Comparison of ENCODE assay signal across 31 cellular contexts in the genomic region with DNA sequence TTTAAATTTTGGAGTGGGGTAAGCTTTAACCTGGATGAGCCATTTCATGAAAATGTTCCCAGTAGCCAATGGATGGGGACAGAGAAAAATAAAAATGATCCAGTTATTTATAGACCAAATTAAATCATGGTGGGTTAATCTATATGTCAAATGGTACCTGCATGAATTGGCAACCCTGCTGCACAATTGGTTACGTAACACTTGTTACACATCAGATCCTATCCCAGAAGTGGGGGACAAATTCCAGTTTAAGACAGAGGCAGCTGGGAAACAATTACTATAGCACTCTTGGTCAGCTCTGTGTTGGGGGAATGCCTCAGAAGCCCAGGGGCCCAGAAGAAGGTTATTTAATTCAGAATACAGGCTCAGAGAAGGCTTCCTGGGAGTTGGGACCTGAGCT.
"Had no signal": no experiment of that assay in that cellular context is flagged by ENCODE, and none has a peak within 500 bp of the region (broad histone marks: within the 10 kb centered on the region; RNA-seq: fewer than 3 reads in every experiment).

No MANE protein-coding gene starts in this region.

- H3K4me1 ChIP-seq: ascending aorta, esophagus muscularis mucosa, gastroesophageal sphincter had no signal

- H3K27ac Mint-ChIP-seq: activated CD4-positive, alpha-beta memory T cell treated with anti-CD3 and anti-CD28 coated beads for 36 hours; activated CD4-positive, alpha-beta T cell treated with anti-CD3 and anti-CD28 coated beads, Interleukin-2, amount 10 ng/mL, durations not matched to agents 24 days and 14 days; activated CD8-positive, alpha-beta memory T cell treated with anti-CD3 and anti-CD28 coated beads, Interleukin-2, amount 10 ng/mL, durations not matched to agents 7 days and 5 days; activated CD8-positive, alpha-beta T cell treated with anti-CD3 and anti-CD28 coated beads, Interleukin-2, amount 10 ng/mL, durations not matched to agents 7 days and 5 days; activated naive CD4-positive, alpha-beta T cell treated with anti-CD3 and anti-CD28 coated beads, Interleukin-2, amount 10 ng/mL, durations not matched to agents 7 days and 5 days; activated naive CD8-positive, alpha-beta T cell treated with anti-CD3 and anti-CD28 coated beads, Interleukin-2, amount 10 ng/mL, durations not matched to agents 7 days and 5 days; activated T-helper 1 cell treated with anti-CD3 and anti-CD28 coated beads, Interleukin-12 subunit alpha, Interleukin-12 subunit beta, Interleukin-2, Interleukin-4 antibody, amounts not matched to agents 30 ng/mL and 10 ng/mL and 1 ng/mL, durations not matched to agents 14 hours and 24 hours and 36 hours; brain; endodermal cell had no signal

- H3K36me3 Mint-ChIP-seq: activated CD4-positive, alpha-beta memory T cell treated with anti-CD3 and anti-CD28 coated beads for 36 hours; activated CD8-positive, alpha-beta memory T cell treated with anti-CD3 and anti-CD28 coated beads, Interleukin-2, amount 10 ng/mL, durations not matched to agents 7 days and 5 days; activated naive CD4-positive, alpha-beta T cell treated with anti-CD3 and anti-CD28 coated beads, Interleukin-2, amount 10 ng/mL, durations not matched to agents 7 days and 5 days; activated naive CD8-positive, alpha-beta T cell treated with anti-CD3 and anti-CD28 coated beads, Interleukin-2, amount 10 ng/mL, durations not matched to agents 7 days and 5 days; brain had no signal

- H3K4me3 Mint-ChIP-seq: activated CD4-positive, alpha-beta memory T cell treated with anti-CD3 and anti-CD28 coated beads for 36 hours; activated CD4-positive, alpha-beta T cell treated with anti-CD3 and anti-CD28 coated beads for 36 hours; activated CD4-positive, alpha-beta T cell treated with anti-CD3 and anti-CD28 coated beads, Interleukin-2, amount 10 ng/mL, durations not matched to agents 24 days and 14 days; activated CD8-positive, alpha-beta memory T cell treated with anti-CD3 and anti-CD28 coated beads, Interleukin-2, amount 10 ng/mL, durations not matched to agents 7 days and 5 days; activated CD8-positive, alpha-beta T cell treated with anti-CD3 and anti-CD28 coated beads, Interleukin-2, amount 10 ng/mL, durations not matched to agents 7 days and 5 days; activated naive CD4-positive, alpha-beta T cell treated with anti-CD3 and anti-CD28 coated beads, Interleukin-2, amount 10 ng/mL, durations not matched to agents 7 days and 5 days; activated naive CD8-positive, alpha-beta T cell treated with anti-CD3 and anti-CD28 coated beads, Interleukin-2, amount 10 ng/mL, durations not matched to agents 7 days and 5 days; activated T-helper 1 cell treated with anti-CD3 and anti-CD28 coated beads, Interleukin-12 subunit alpha, Interleukin-12 subunit beta, Interleukin-2, Interleukin-4 antibody, amounts not matched to agents 30 ng/mL and 10 ng/mL and 1 ng/mL, durations not matched to agents 14 hours and 24 hours and 36 hours; brain; central memory CD8-positive, alpha-beta T cell; dendritic cell treated with granulocyte-macrophage colony-stimulating factor and Interleukin-4, amounts not matched to agents 40 ng/mL and 50 ng/mL, for 4 days; endodermal cell had no signal

- ATAC-seq: activated CD4-positive, alpha-beta T cell treated with anti-CD3 and anti-CD28 coated beads for 36 hours; activated CD8-positive, alpha-beta memory T cell treated with anti-CD3 and anti-CD28 coated beads, Interleukin-2, amount 10 ng/mL, durations not matched to agents 7 days and 5 days; activated CD8-positive, alpha-beta T cell treated with anti-CD3 and anti-CD28 coated beads, Interleukin-2, amount 10 ng/mL, durations not matched to agents 7 days and 5 days; activated naive CD4-positive, alpha-beta T cell treated with anti-CD3 and anti-CD28 coated beads, Interleukin-2, amount 50 U/mL, for 72 hours; gastroesophageal sphincter; heart right ventricle had no signal

- H3K27ac ChIP-seq: ascending aorta, coronary artery, dorsolateral prefrontal cortex, esophagus muscularis mucosa, gastroesophageal sphincter had no signal

- H3K36me3 ChIP-seq: ascending aorta, esophagus muscularis mucosa, gastroesophageal sphincter, heart right ventricle had no signal

- DNase-seq: activated CD4-positive, alpha-beta memory T cell treated with anti-CD3 and anti-CD28 coated beads for 36 hours; activated CD4-positive, alpha-beta T cell treated with anti-CD3 and anti-CD28 coated beads for 36 hours; activated CD4-positive, alpha-beta T cell treated with anti-CD3 and anti-CD28 coated beads, Interleukin-2, amount 10 ng/mL, durations not matched to agents 24 days and 14 days; activated CD4-positive, CD25-positive, alpha-beta regulatory T cell; activated CD4-positive, CD25-positive, alpha-beta regulatory T cell treated with anti-CD3 and anti-CD28 coated beads, Interleukin-2, amount 50 U/mL, for 72 hours; activated CD8-positive, alpha-beta memory T cell treated with anti-CD3 and anti-CD28 coated beads, Interleukin-2, amount 10 ng/mL, durations not matched to agents 7 days and 5 days; activated CD8-positive, alpha-beta memory T cell treated with anti-CD3 and anti-CD28 coated beads, Interleukin-2, amount 50 U/mL, for 4 hours; activated CD8-positive, alpha-beta T cell treated with anti-CD3 and anti-CD28 coated beads, Interleukin-2, amount 10 ng/mL, durations not matched to agents 7 days and 5 days; activated gamma-delta T cell; activated naive CD4-positive, alpha-beta T cell; activated naive CD4-positive, alpha-beta T cell treated with anti-CD3 and anti-CD28 coated beads, Interleukin-2, amount 10 ng/mL, durations not matched to agents 7 days and 5 days; activated naive CD8-positive, alpha-beta T cell treated with anti-CD3 and anti-CD28 coated beads, Interleukin-2, amount 10 ng/mL, durations not matched to agents 7 days and 5 days; activated T-cell treated with anti-CD3 and anti-CD28 coated beads, Interleukin-2, amount 50 U/mL, for 1 hour; activated T-cell treated with anti-CD3 and anti-CD28 coated beads, Interleukin-2, amount 50 U/mL, for 48 hours; dorsolateral prefrontal cortex; effector memory CD4-positive, alpha-beta T cell; endodermal cell; erythroblast; foreskin melanocyte; heart right ventricle; T-helper 2 cell had no signal

- H3K4me3 ChIP-seq: ascending aorta, coronary artery, dorsolateral prefrontal cortex, esophagus muscularis mucosa, gastroesophageal sphincter, heart right ventricle had no signal

- H3K27me3 ChIP-seq: ascending aorta, esophagus muscularis mucosa, gastroesophageal sphincter had no signal

- FAIRE-seq: bronchial epithelial cell had no signal

- H3K9me3 ChIP-seq: ascending aorta, esophagus muscularis mucosa, gastroesophageal sphincter, heart right ventricle had no signal

- H3K9me3 Mint-ChIP-seq: activated naive CD4-positive, alpha-beta T cell treated with anti-CD3 and anti-CD28 coated beads, Interleukin-2, amount 10 ng/mL, durations not matched to agents 7 days and 5 days; activated naive CD8-positive, alpha-beta T cell treated with anti-CD3 and anti-CD28 coated beads, Interleukin-2, amount 10 ng/mL, durations not matched to agents 7 days and 5 days; central memory CD8-positive, alpha-beta T cell; dendritic cell treated with granulocyte-macrophage colony-stimulating factor and Interleukin-4, amounts not matched to agents 40 ng/mL and 50 ng/mL, for 4 days; endodermal cell had no signal

- H3K4me1 Mint-ChIP-seq: activated naive CD8-positive, alpha-beta T cell treated with anti-CD3 and anti-CD28 coated beads, Interleukin-2, amount 10 ng/mL, durations not matched to agents 7 days and 5 days; brain; central memory CD8-positive, alpha-beta T cell had no signal
